ENCODE assay signal across 8 cellular contexts in the genomic region with DNA sequence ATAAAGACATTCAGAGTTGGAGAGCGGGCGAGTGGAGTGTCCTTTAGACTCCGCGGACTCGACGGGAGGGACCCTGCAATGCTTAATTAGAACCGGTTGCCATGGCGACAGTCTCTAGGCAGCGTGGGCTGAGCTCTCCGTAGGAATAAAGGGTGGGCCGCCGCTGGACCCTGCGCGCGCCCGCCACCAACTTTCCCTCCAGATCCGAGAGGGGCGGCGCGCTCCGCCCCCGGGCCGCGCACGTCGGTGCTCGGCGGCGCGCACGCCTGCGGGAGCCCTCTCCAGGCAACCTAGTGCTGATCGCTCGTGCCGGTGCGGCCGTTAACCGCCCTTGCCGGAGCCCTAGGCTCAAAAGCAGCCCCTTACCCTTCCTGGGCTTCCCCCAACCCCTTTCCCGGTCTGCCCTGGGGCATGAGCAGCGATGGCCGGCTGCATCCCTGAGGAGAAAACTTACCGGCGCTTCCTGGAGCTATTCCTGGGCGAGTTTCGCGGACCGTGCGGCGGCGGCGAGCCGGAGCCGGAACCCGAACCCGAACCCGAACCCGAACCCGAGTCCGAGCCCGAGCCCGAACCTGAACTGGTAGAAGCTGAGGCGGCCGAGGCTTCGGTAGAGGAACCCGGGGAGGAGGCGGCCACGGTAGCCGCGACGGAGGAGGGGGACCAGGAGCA. TPM values are rescaled to one million over a fixed set of nuclear protein-coding genes. Genes with fewer than 3 reads are reported as not detected.
DNase-seq lines count a peak whose midpoint lies in the region; ATAC-seq and TF ChIP-seq lines count a peak whose summit lies in the region.

Gene PPM1E, plus strand, starts transcription at position 278 of the 669 bp plus-strand sequence.

- H3K4me1 ChIP-seq in right atrium auricular region: peaks cover 0 to 13% of the 10 kb centered on the region in 2 donors

- peak within 1 kb of the TSS; percentile 85 for H3K4me3 Mint-ChIP-seq in activated naive CD8-positive, alpha-beta T cell treated with anti-CD3 and anti-CD28 coated beads, Interleukin-2, amount 50 U/mL, for 24 hours

- H3K36me3 Mint-ChIP-seq in activated naive CD8-positive, alpha-beta T cell treated with anti-CD3 and anti-CD28 coated beads, Interleukin-2, amount 50 U/mL, for 24 hours (ENCODE audit: low read depth): no peaks in the 10 kb centered on the region

- DNase-seq in GM03348 (ENCODE audit: low spot score): peak; percentile 81
- peak; percentile 44 for DNase-seq in MV-4-11 (lab: John Stamatoyannopoulos, UW)
- DNase-seq in SK-N-DZ (ENCODE audit: low spot score): peak; percentile 97
- peak; percentile 59 for DNase-seq in activated naive CD8-positive, alpha-beta T cell treated with anti-CD3 and anti-CD28 coated beads, Interleukin-2, amount 50 U/mL, for 24 hours
- no peak for DNase-seq in right atrium auricular region (ENCODE audit: low spot score)
- peak; percentile 36 to 93 (median 64) for DNase-seq in posterior cingulate gyrus
- DNase-seq in HCEC 1CT: no peak

- H3K4me1 Mint-ChIP-seq in activated naive CD8-positive, alpha-beta T cell treated with anti-CD3 and anti-CD28 coated beads, Interleukin-2, amount 50 U/mL, for 24 hours: peaks cover 11% of the 10 kb centered on the region

- peak within 1 kb of the TSS; percentile 10 for H3K27ac Mint-ChIP-seq in activated naive CD8-positive, alpha-beta T cell treated with anti-CD3 and anti-CD28 coated beads, Interleukin-2, amount 50 U/mL, for 24 hours

- TF ChIP-seq CTCF in right atrium auricular region (IDR thresholded peaks at IDR 0.05): no peak

- no peaks in the 10 kb centered on the region for H3K27me3 ChIP-seq in right atrium auricular region

- intact Hi-C loops in posterior cingulate gyrus (cut with DNase I): no loop called here

- H3K9me3 Mint-ChIP-seq in activated naive CD8-positive, alpha-beta T cell treated with anti-CD3 and anti-CD28 coated beads, Interleukin-2, amount 50 U/mL, for 24 hours: no peaks in the 10 kb centered on the region

- no peaks in the 10 kb centered on the region for H3K36me3 ChIP-seq in right atrium auricular region

- H3K27me3 Mint-ChIP-seq in activated naive CD8-positive, alpha-beta T cell treated with anti-CD3 and anti-CD28 coated beads, Interleukin-2, amount 50 U/mL, for 24 hours: peaks cover 53% of the 10 kb centered on the region

- peak; percentile 82 for ATAC-seq in activated naive CD8-positive, alpha-beta T cell treated with anti-CD3 and anti-CD28 coated beads, Interleukin-2, amount 50 U/mL, for 24 hours
- ATAC-seq in HG02840 (IDR thresholded peaks at IDR 0.05; ENCODE audit: low FRiP score, unreplicated experiment): no peak

- peak within 1 kb of the TSS in 1 of 2 donors; percentile 26 for H3K27ac ChIP-seq in right atrium auricular region

- H3K4me3 ChIP-seq in right atrium auricular region: peak within 1 kb of the TSS; percentile 70 to 71

- no peaks in the 10 kb centered on the region for H3K9me3 ChIP-seq in right atrium auricular region

RNA-seq across cellular contexts. Expression of gene PPM1E, which starts in this region (rescaled TPM):
- 19.4 and 22.1 TPM in 2 replicates for polyA plus RNA-seq in SK-N-DZ (2014; cell fraction: cytosol; rRNA removed)
- 13.4 and 17.3 TPM in 2 replicates for polyA plus RNA-seq in SK-N-DZ (2014; cell fraction: nucleus; rRNA removed)
- total RNA-seq in right atrium auricular region: 1 to 10 TPM; 1.2 to 5.3 TPM

Comparison
In these comparisons a context has a peak if more than half of its experiments do, and no peak if none do; other contexts are left out.
1. DNase-seq: peak in GM03348 (single experiment), MV-4-11 (single experiment), SK-N-DZ (single experiment), activated naive CD8-positive, alpha-beta T cell treated with anti-CD3 and anti-CD28 coated beads, Interleukin-2, amount 50 U/mL, for 24 hours (single experiment) and posterior cingulate gyrus (10 of 10); none in right atrium auricular region (single experiment) and HCEC 1CT (single experiment).